In genomic region chr18:74419761-74420160, GRCh38 we compare ENCODE assay signal across 18 cellular contexts. TPM values are rescaled to one million over a fixed set of nuclear protein-coding genes. Genes with fewer than 3 reads are reported as not detected.
DNase-seq lines count a peak whose midpoint lies in the region; ATAC-seq, FAIRE-seq and TF ChIP-seq lines count a peak whose summit lies in the region.
"Had no signal": no experiment of that assay in that cellular context is flagged by ENCODE, and none has a peak within 500 bp of the region (broad histone marks: within the 10 kb centered on the region; RNA-seq: fewer than 3 reads in every experiment).

No MANE protein-coding gene starts in this region.

- peaks cover 10% of the 10 kb centered on the region for H3K27me3 ChIP-seq in kidney epithelial cell (ENCODE audit: control insufficient read depth, insufficient read depth, low read length)

- no peak for ATAC-seq in left ventricle myocardium superior
- ATAC-seq: GM12878, HepG2 had no signal

- no peak overlapping the region for H3K4me3 ChIP-seq in kidney epithelial cell (ENCODE audit: low read depth, low read length)
- H3K4me3 ChIP-seq: GM12878, GM23248 had no signal

- DNase-seq in D721Med (ENCODE audit: insufficient read length, low spot score) (no peak), NCI-H524 (lab: John Stamatoyannopoulos, UW) (peak; percentile 19 to 79), kidney epithelial cell (ENCODE audit: low read depth) (peak; percentile 61), renal cortical epithelial cell (ENCODE audit: low read depth) (peak; percentile 91), left ventricle myocardium superior (no peak), posterior vena cava (ENCODE audit: low spot score) (no peak)
- DNase-seq in effector CD4-positive, alpha-beta T cell: no peak
- DNase-seq: Caco-2; CD8-positive, alpha-beta memory T cell; GM23248 had no signal

- TF ChIP-seq CTCF in D721Med (IDR thresholded peaks at IDR 0.05; ENCODE audit: insufficient read depth, missing control alignments) (no peak), kidney epithelial cell (IDR thresholded peaks at IDR 0.05; ENCODE audit: insufficient read depth, low read length, poor library complexity, severe bottlenecking) (no peak)

- intact Hi-C loops in left ventricle myocardium superior (cut with micrococcal nuclease) (no loop called here), posterior vena cava (cut with DNase I) (no loop called here)

- no peaks in the 10 kb centered on the region for H3K36me3 ChIP-seq in kidney epithelial cell (ENCODE audit: control insufficient read depth, insufficient read depth, low read length)

- peak; percentile 92 for FAIRE-seq in D721Med (lab: Jason Lieb, UNC)
- FAIRE-seq: A204.1, GM12878, GM18507, H54, HepG2, HTR-8/SVneo had no signal

RNA-seq across cellular contexts. Expression of gene DIPK1C, which starts 37.3 kb away (rescaled TPM):
- total RNA-seq in kidney epithelial cell (not detected in 2 replicates), renal cortical epithelial cell (not detected in 2 replicates), left ventricle myocardium superior (6.3 TPM), posterior vena cava (not detected)
- total RNA-seq: B cell; Caco-2; CD8-positive, alpha-beta memory T cell; G401; GM12878; GM23248; HepG2 had no signal

Comparison
In these comparisons a context has a peak if more than half of its experiments do, and no peak if none do; other contexts are left out.
1. DNase-seq: peak in NCI-H524 (2 of 2), kidney epithelial cell (single experiment) and renal cortical epithelial cell (single experiment); none in D721Med (single experiment), left ventricle myocardium superior (single experiment), posterior vena cava (single experiment) and effector CD4-positive, alpha-beta T cell (single experiment).